1 cellular context compared by ENCODE assay signal in genomic region chr10:100356067-100357017, GRCh38.
A peak's percentile ranks its signal among the peaks of the same experiment; 100 is the strongest.
TF ChIP-seq lines count a peak whose summit lies in the region.

No MANE protein-coding gene starts in this region.

TF ChIP-seq in HepG2, 621 proteins besides CTCF, POLR2A, EP300 and RAD21:
- TF ChIP-seq ZBTB34 (CRISPR knock-in tag; IDR thresholded peaks at IDR 0.05) (0 out of 2 replicates have a peak, but pooled peaks have one; percentile 34), THRA (CRISPR knock-in tag; IDR thresholded peaks at IDR 0.05; ENCODE audit: borderline replicate concordance) (0 out of 2 replicates have a peak, but pooled peaks have one; percentile 20), SALL2 (CRISPR knock-in tag; IDR thresholded peaks at IDR 0.05) (no peak), ZNF770 (CRISPR knock-in tag; IDR thresholded peaks at IDR 0.05) (peak; percentile 71), RBFOX2 (IDR thresholded peaks at IDR 0.05; ENCODE audit: low read depth, low read length) (peak; percentile 65; the same call in 1 of the 2 replicates), ZNF121 (CRISPR knock-in tag; IDR thresholded peaks at IDR 0.05) (0 out of 2 replicates have a peak, but pooled peaks have one; percentile 28), SOX6 (IDR thresholded peaks at IDR 0.05) (no peak), SOX6 (CRISPR knock-in tag; IDR thresholded peaks at IDR 0.05) (peak; percentile 31; the same call in 1 of the 2 replicates), POLR2G (IDR thresholded peaks at IDR 0.05; ENCODE audit: low read depth, low read length) (peak; percentile 18; the same call in 1 of the 2 replicates), RARA (CRISPR knock-in tag; IDR thresholded peaks at IDR 0.05) (peak; percentile 29), ZFY (CRISPR knock-in tag; IDR thresholded peaks at IDR 0.05) (0 out of 2 replicates have a peak, but pooled peaks have one; percentile 16), ZNF446 (CRISPR knock-in tag; IDR thresholded peaks at IDR 0.05) (no peak), HNRNPUL1 (IDR thresholded peaks at IDR 0.05; ENCODE audit: low read depth, low read length) (no peak), ZNF510 (CRISPR knock-in tag; IDR thresholded peaks at IDR 0.05; ENCODE audit: low read depth) (no peak), JUN (CRISPR knock-in tag; IDR thresholded peaks at IDR 0.05) (no peak), POLR2AphosphoS5 (IDR thresholded peaks at IDR 0.05; ENCODE audit: low read depth, low read length) (0 out of 2 replicates have a peak, but pooled peaks have one; percentile 61), RXRB (CRISPR knock-in tag; IDR thresholded peaks at IDR 0.05; ENCODE audit: borderline replicate concordance) (0 out of 2 replicates have a peak, but pooled peaks have one; percentile 9), TMF1 (CRISPR knock-in tag; IDR thresholded peaks at IDR 0.05; ENCODE audit: low read depth) (peak; percentile 67; the same call in 1 of the 2 replicates), HOXA3 (CRISPR knock-in tag; IDR thresholded peaks at IDR 0.05) (peak; percentile 32; the same call in 1 of the 2 replicates), ZNF317 (CRISPR knock-in tag; IDR thresholded peaks at IDR 0.05) (0 out of 2 replicates have a peak, but pooled peaks have one; percentile 28)
- TF ChIP-seq, protein P1, sequence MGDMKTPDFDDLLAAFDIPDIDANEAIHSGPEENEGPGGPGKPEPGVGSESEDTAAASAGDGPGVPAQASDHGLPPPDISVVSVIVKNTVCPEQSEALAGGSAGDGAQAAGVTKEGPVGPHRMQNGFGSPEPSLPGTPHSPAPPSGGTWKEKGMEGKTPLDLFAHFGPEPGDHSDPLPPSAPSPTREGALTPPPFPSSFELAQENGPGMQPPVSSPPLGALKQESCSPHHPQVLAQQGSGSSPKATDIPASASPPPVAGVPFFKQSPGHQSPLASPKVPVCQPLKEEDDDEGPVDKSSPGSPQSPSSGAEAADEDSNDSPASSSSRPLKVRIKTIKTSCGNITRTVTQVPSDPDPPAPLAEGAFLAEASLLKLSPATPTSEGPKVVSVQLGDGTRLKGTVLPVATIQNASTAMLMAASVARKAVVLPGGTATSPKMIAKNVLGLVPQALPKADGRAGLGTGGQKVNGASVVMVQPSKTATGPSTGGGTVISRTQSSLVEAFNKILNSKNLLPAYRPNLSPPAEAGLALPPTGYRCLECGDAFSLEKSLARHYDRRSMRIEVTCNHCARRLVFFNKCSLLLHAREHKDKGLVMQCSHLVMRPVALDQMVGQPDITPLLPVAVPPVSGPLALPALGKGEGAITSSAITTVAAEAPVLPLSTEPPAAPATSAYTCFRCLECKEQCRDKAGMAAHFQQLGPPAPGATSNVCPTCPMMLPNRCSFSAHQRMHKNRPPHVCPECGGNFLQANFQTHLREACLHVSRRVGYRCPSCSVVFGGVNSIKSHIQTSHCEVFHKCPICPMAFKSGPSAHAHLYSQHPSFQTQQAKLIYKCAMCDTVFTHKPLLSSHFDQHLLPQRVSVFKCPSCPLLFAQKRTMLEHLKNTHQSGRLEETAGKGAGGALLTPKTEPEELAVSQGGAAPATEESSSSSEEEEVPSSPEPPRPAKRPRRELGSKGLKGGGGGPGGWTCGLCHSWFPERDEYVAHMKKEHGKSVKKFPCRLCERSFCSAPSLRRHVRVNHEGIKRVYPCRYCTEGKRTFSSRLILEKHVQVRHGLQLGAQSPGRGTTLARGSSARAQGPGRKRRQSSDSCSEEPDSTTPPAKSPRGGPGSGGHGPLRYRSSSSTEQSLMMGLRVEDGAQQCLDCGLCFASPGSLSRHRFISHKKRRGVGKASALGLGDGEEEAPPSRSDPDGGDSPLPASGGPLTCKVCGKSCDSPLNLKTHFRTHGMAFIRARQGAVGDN (CRISPR knock-in tag; IDR thresholded peaks at IDR 0.05), result peak; percentile 21; the same call in 1 of the 2 replicates
- TF ChIP-seq, protein P2, sequence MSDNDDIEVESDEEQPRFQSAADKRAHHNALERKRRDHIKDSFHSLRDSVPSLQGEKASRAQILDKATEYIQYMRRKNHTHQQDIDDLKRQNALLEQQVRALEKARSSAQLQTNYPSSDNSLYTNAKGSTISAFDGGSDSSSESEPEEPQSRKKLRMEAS (IDR thresholded peaks at IDR 0.05), result no peak
- TF ChIP-seq, protein P3, sequence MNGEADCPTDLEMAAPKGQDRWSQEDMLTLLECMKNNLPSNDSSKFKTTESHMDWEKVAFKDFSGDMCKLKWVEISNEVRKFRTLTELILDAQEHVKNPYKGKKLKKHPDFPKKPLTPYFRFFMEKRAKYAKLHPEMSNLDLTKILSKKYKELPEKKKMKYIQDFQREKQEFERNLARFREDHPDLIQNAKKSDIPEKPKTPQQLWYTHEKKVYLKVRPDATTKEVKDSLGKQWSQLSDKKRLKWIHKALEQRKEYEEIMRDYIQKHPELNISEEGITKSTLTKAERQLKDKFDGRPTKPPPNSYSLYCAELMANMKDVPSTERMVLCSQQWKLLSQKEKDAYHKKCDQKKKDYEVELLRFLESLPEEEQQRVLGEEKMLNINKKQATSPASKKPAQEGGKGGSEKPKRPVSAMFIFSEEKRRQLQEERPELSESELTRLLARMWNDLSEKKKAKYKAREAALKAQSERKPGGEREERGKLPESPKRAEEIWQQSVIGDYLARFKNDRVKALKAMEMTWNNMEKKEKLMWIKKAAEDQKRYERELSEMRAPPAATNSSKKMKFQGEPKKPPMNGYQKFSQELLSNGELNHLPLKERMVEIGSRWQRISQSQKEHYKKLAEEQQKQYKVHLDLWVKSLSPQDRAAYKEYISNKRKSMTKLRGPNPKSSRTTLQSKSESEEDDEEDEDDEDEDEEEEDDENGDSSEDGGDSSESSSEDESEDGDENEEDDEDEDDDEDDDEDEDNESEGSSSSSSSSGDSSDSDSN (CRISPR knock-in tag; IDR thresholded peaks at IDR 0.05), result no peak
